ENCODE assay signal across 13 cellular contexts in genomic region chr6:85975957-85976356, GRCh38.
DNase-seq lines count a peak whose midpoint lies in the region; ATAC-seq lines count a peak whose summit lies in the region.
"Had no signal": no experiment of that assay in that cellular context is flagged by ENCODE, and none has a peak within 500 bp of the region (broad histone marks: within the 10 kb centered on the region; RNA-seq: fewer than 3 reads in every experiment).

No MANE protein-coding gene starts in this region.

- ATAC-seq in GM18499 (IDR thresholded peaks at IDR 0.05; ENCODE audit: insufficient read depth, unreplicated experiment): peak; percentile 69
- ATAC-seq in GM19397 (IDR thresholded peaks at IDR 0.05; ENCODE audit: unreplicated experiment): peak; percentile 68
- peak; percentile 64 for ATAC-seq in HG02588 (IDR thresholded peaks at IDR 0.05; ENCODE audit: unreplicated experiment)
- ATAC-seq in HG03442 (IDR thresholded peaks at IDR 0.05; ENCODE audit: unreplicated experiment): peak; percentile 71
- ATAC-seq in HG03045 (IDR thresholded peaks at IDR 0.05; ENCODE audit: unreplicated experiment): no peak
- ATAC-seq in left colon: no peak
- ATAC-seq: stimulated activated naive B cell treated with anti-CD40 and anti-IgM and Interleukin-4, amounts not matched to agents 10 μg/mL and 1 μg/mL and 100 μg/mL, for 72 hours had no signal

- intact Hi-C loops in left colon (cut with DNase I, micrococcal nuclease): no loop called here

- no peak for DNase-seq in SW480 (ENCODE audit: low spot score)
- DNase-seq in left colon: no peak
- DNase-seq in activated T-cell treated with anti-CD3 and anti-CD28 coated beads, Interleukin-2, amount 50 U/mL, for 48 hours: no peak
- DNase-seq: activated naive CD4-positive, alpha-beta T cell; hypothalamus; NCI-H1930; NCI-H524; stimulated activated naive B cell treated with anti-CD40 and anti-IgM and Interleukin-4, amounts not matched to agents 10 μg/mL and 1 μg/mL and 100 μg/mL, for 72 hours had no signal

Comparison
In these comparisons a context has a peak if more than half of its experiments do, and no peak if none do; other contexts are left out.
1. ATAC-seq: peak in GM18499 (single experiment), GM19397 (single experiment), HG02588 (single experiment) and HG03442 (single experiment); none in HG03045 (single experiment) and left colon (single experiment).